33 cellular contexts compared by ENCODE assay signal in the genomic region with DNA sequence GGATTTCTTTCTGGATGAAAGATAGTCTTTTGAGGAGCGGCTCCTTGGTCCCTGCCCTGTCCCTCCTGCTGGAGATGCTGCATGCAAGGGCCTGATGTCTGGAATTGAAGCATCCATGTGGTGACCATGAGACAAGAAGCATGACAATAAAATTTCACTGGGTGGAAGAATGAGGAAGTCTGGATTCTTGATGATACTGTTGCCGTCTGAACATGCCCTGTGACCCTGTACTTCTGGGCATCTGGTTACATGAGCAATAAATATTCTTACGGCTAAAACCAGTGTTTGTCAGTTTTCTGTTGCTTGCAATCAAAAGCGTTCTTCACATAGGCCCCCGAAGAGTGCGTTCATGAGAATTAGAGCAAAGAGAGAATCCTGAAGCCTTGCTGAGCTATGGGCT.
DNase-seq lines count a peak whose midpoint lies in the region; ATAC-seq and TF ChIP-seq lines count a peak whose summit lies in the region.
"Had no signal": no experiment of that assay in that cellular context is flagged by ENCODE, and none has a peak within 500 bp of the region (broad histone marks: within the 10 kb centered on the region; RNA-seq: fewer than 3 reads in every experiment).

No MANE protein-coding gene starts in this region.

- H3K4me3 ChIP-seq in heart left ventricle, result no peak overlapping the region
- H3K4me3 ChIP-seq: adrenal gland, esophagus muscularis mucosa, gastrocnemius medialis, left ventricle myocardium inferior, smooth muscle cell, thyroid gland had no signal

- intact Hi-C loops in cardiac septum (cut with DNase I) (no loop called here), heart left ventricle (cut with DNase I) (no loop called here)

- H3K4me1 ChIP-seq in heart left ventricle (peaks cover 0 to 8% (median 0%) of the 10 kb centered on the region in 12 donors), foreskin keratinocyte (peaks cover 25% of the 10 kb centered on the region)
- H3K4me1 ChIP-seq: adrenal gland, esophagus muscularis mucosa, gastrocnemius medialis, thyroid gland had no signal

- H3K27me3 ChIP-seq in heart left ventricle (peaks cover 0 to 4% (median 0%) of the 10 kb centered on the region in 9 donors), foreskin keratinocyte (peaks cover 50% of the 10 kb centered on the region)
- H3K27me3 ChIP-seq: adrenal gland, gastrocnemius medialis, thyroid gland had no signal

- ATAC-seq in heart left ventricle (no peak), foreskin keratinocyte (peak; percentile 47), GM19395 (IDR thresholded peaks at IDR 0.05; ENCODE audit: unreplicated experiment) (no peak)
- ATAC-seq: activated T-cell treated with anti-CD3 and anti-CD28 coated beads, Interleukin-2, amount 50 U/mL, for 72 hours; effector memory CD8-positive, alpha-beta T cell; gastrocnemius medialis; naive thymus-derived CD8-positive, alpha-beta T cell; PC-3; stimulated activated naive CD8-positive, alpha-beta T cell treated with anti-CD3 and anti-CD28 coated beads, Interleukin-15, amount 100 ng/mL, for 72 hours had no signal

- no peak for TF ChIP-seq POLR2A in heart left ventricle (IDR thresholded peaks at IDR 0.05)

- H3K9me3 ChIP-seq in heart left ventricle, result no peaks in the 10 kb centered on the region
- H3K9me3 ChIP-seq: adrenal gland, esophagus muscularis mucosa, gastrocnemius medialis, left ventricle myocardium inferior, thyroid gland had no signal

- WGBS in heart left ventricle, 4 donors, result 79 to 93% (median 86%) methylated on average over 6 of the region's 6 CpGs

- H3K27ac ChIP-seq in heart left ventricle, result no peak overlapping the region
- no peak overlapping the region for H3K27ac ChIP-seq in foreskin keratinocyte
- no peak overlapping the region for H3K27ac ChIP-seq in substantia nigra (ENCODE audit: low read depth, low read length, poor library complexity, severe bottlenecking)
- H3K27ac ChIP-seq: adrenal gland, esophagus muscularis mucosa, gastrocnemius medialis, left ventricle myocardium inferior, thyroid gland had no signal

- no peaks in the 10 kb centered on the region for H3K36me3 ChIP-seq in heart left ventricle
- H3K36me3 ChIP-seq: adrenal gland, esophagus muscularis mucosa, gastrocnemius medialis, left ventricle myocardium inferior, thyroid gland had no signal

- DNase-seq in cardiac septum (ENCODE audit: low spot score), result peak; percentile 19
- DNase-seq in heart left ventricle, result no peak
- peak; percentile 82 for DNase-seq in NOMO-1 treated with DMSO at 0.1 percent for 48 hours (lab: John Stamatoyannopoulos, UW; ENCODE audit: unreplicated experiment)
- peak; percentile 50 to 72 for DNase-seq in foreskin keratinocyte
- DNase-seq in GM19240 (ENCODE audit: insufficient read length, low spot score), result no peak
- DNase-seq in anterior cingulate cortex (lab: John Stamatoyannopoulos, UW), result no peak
- DNase-seq in substantia nigra (lab: John Stamatoyannopoulos, UW), result no peak
- DNase-seq: activated CD4-positive, alpha-beta T cell treated with anti-CD3 and anti-CD28 coated beads, Interleukin-2, amount 50 U/mL, for 4 hours; activated CD4-positive, CD25-positive, alpha-beta regulatory T cell; activated naive CD4-positive, alpha-beta T cell treated with anti-CD3 and anti-CD28 coated beads for 36 hours; activated T-cell treated with anti-CD3 and anti-CD28 coated beads, Interleukin-2, amount 50 U/mL, for 72 hours; adrenal gland; cortex of kidney; effector memory CD8-positive, alpha-beta T cell; gastrocnemius medialis; H7; hypothalamus; immature natural killer cell; left ventricle myocardium inferior; naive thymus-derived CD8-positive, alpha-beta T cell; NCI-H1436; NCI-H446; PC-3; SHP77; stimulated activated CD4-positive, alpha-beta T cell treated with anti-CD3 and anti-CD28 coated beads, Interleukin-1b, Interleukin-23, amount 100 ng/mL, for 48 hours; stimulated activated CD8-positive, alpha-beta memory T cell treated with anti-CD3 and anti-CD28 coated beads, Interleukin-4, amount 100 ng/mL, for 48 hours; stimulated activated naive CD8-positive, alpha-beta T cell treated with anti-CD3 and anti-CD28 coated beads, Interleukin-15, amount 100 ng/mL, for 72 hours; SW 1271; T1000; thyroid gland had no signal

- TF ChIP-seq CTCF in heart left ventricle (IDR thresholded peaks at IDR 0.05) (no peak), foreskin keratinocyte (conservative IDR thresholded peaks at IDR 0.05) (no peak)

Comparison
In these comparisons a context has a peak if more than half of its experiments do, and no peak if none do; other contexts are left out.
1. DNase-seq: peak in cardiac septum (single experiment), NOMO-1 treated with DMSO at 0.1 percent for 48 hours (single experiment) and foreskin keratinocyte (2 of 2); none in heart left ventricle (0 of 5), GM19240 (single experiment), anterior cingulate cortex (0 of 58) and substantia nigra (0 of 49).